1 cellular context compared by ENCODE assay signal in the genomic region with DNA sequence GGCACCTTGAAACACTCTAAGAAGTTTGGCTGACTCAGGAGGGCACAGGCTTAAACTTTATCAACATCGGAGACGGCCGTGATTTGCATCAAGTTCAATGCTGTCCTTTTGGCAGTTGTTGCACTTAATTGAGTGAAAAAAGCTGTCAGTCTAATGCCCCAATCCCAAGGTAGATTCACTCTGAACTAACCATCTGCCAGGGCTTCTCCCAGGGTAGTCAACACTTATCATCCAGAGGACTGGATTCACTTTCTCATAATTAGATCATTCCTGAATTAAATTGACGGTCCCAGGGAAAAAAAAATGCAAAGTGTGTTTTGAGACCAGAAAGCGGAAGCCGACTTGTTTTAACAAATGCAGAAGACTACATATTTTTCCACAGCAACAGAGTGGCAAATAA.
TF ChIP-seq lines count a peak whose summit lies in the region.

No MANE protein-coding gene starts in this region.

TF ChIP-seq in SK-N-SH, 30 proteins besides CTCF, POLR2A, EP300 and RAD21 (continued from another document):
- TF ChIP-seq, protein P1, sequence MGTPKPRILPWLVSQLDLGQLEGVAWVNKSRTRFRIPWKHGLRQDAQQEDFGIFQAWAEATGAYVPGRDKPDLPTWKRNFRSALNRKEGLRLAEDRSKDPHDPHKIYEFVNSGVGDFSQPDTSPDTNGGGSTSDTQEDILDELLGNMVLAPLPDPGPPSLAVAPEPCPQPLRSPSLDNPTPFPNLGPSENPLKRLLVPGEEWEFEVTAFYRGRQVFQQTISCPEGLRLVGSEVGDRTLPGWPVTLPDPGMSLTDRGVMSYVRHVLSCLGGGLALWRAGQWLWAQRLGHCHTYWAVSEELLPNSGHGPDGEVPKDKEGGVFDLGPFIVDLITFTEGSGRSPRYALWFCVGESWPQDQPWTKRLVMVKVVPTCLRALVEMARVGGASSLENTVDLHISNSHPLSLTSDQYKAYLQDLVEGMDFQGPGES (IDR thresholded peaks at IDR 0.05; ENCODE audit: low read depth, low read length), result no peak
- TF ChIP-seq, protein P2, sequence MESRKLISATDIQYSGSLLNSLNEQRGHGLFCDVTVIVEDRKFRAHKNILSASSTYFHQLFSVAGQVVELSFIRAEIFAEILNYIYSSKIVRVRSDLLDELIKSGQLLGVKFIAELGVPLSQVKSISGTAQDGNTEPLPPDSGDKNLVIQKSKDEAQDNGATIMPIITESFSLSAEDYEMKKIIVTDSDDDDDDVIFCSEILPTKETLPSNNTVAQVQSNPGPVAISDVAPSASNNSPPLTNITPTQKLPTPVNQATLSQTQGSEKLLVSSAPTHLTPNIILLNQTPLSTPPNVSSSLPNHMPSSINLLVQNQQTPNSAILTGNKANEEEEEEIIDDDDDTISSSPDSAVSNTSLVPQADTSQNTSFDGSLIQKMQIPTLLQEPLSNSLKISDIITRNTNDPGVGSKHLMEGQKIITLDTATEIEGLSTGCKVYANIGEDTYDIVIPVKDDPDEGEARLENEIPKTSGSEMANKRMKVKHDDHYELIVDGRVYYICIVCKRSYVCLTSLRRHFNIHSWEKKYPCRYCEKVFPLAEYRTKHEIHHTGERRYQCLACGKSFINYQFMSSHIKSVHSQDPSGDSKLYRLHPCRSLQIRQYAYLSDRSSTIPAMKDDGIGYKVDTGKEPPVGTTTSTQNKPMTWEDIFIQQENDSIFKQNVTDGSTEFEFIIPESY (IDR thresholded peaks at IDR 0.05; ENCODE audit: borderline replicate concordance, low read depth), result no peak
- TF ChIP-seq EZH2phosphoT487 (IDR thresholded peaks at IDR 0.05; ENCODE audit: borderline replicate concordance, low read depth) (no peak), RCOR1 (IDR thresholded peaks at IDR 0.05; ENCODE audit: low read length) (peak; percentile 75; the same call in 1 of the 2 replicates), USF2 (IDR thresholded peaks at IDR 0.05; ENCODE audit: borderline replicate concordance, low read depth, low read length) (no peak), JUND (IDR thresholded peaks at IDR 0.05) (no peak)
